ENCODE assay signal across 2 cellular contexts in the genomic region with DNA sequence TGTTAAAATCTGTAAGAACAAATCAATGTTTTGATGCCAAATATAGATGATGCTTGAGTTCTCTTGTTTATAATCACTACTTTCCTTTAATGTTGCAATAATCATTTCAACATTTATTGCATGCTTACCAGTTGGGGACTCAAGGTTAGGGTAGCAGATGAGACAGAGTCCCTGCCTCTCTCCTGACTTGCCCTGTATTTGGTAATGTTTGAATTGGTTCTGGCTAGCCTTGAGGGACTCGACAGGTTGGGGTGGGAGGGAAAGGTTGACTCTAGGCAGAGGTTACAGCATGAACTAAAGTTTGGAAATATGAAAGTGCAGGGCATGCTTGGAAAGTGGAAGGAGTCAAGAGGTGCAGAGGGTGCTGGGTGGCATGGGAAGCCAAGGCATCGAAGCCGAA.
TF ChIP-seq lines count a peak whose summit lies in the region.

No MANE protein-coding gene starts in this region.

TF ChIP-seq in HCT116, 20 proteins besides CTCF, POLR2A, EP300 and RAD21:
- TF ChIP-seq POLR2AphosphoS5 (IDR thresholded peaks at IDR 0.05; ENCODE audit: low read depth, low read length) (no peak), ELF1 (IDR thresholded peaks at IDR 0.05; ENCODE audit: borderline replicate concordance, low read depth) (no peak), SIN3A (IDR thresholded peaks at IDR 0.05; ENCODE audit: low read depth) (no peak), TCF7L2 (IDR thresholded peaks at IDR 0.05; ENCODE audit: borderline replicate concordance, extremely low read depth, insufficient read depth, insufficient read length) (no peak), CEBPB (IDR thresholded peaks at IDR 0.05; ENCODE audit: low read depth) (no peak), EZH2 (IDR thresholded peaks at IDR 0.05) (no peak), EZH2phosphoT487 (IDR thresholded peaks at IDR 0.05; ENCODE audit: borderline replicate concordance) (no peak), JUND (IDR thresholded peaks at IDR 0.05) (no peak), ZNF274 (IDR thresholded peaks at IDR 0.05; ENCODE audit: low read depth, low read length) (no peak), SRF (IDR thresholded peaks at IDR 0.05; ENCODE audit: low read depth) (no peak)
- TF ChIP-seq, protein P1, sequence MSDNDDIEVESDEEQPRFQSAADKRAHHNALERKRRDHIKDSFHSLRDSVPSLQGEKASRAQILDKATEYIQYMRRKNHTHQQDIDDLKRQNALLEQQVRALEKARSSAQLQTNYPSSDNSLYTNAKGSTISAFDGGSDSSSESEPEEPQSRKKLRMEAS (IDR thresholded peaks at IDR 0.05), result no peak
- TF ChIP-seq, protein P2, sequence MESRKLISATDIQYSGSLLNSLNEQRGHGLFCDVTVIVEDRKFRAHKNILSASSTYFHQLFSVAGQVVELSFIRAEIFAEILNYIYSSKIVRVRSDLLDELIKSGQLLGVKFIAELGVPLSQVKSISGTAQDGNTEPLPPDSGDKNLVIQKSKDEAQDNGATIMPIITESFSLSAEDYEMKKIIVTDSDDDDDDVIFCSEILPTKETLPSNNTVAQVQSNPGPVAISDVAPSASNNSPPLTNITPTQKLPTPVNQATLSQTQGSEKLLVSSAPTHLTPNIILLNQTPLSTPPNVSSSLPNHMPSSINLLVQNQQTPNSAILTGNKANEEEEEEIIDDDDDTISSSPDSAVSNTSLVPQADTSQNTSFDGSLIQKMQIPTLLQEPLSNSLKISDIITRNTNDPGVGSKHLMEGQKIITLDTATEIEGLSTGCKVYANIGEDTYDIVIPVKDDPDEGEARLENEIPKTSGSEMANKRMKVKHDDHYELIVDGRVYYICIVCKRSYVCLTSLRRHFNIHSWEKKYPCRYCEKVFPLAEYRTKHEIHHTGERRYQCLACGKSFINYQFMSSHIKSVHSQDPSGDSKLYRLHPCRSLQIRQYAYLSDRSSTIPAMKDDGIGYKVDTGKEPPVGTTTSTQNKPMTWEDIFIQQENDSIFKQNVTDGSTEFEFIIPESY (IDR thresholded peaks at IDR 0.05; ENCODE audit: extremely low read depth, insufficient replicate concordance, low read length), result no peak

TF ChIP-seq in GM12878, 131 proteins besides CTCF, POLR2A, EP300 and RAD21:
- no peak for TF ChIP-seq SRF (IDR thresholded peaks at IDR 0.05; ENCODE audit: low read depth in 2 of 2, low read length in 2 of 2)
- no peak for TF ChIP-seq POU2F2 (IDR thresholded peaks at IDR 0.05; ENCODE audit: borderline replicate concordance, low read depth, low read length)
- TF ChIP-seq ZSCAN29 (IDR thresholded peaks at IDR 0.05), result no peak
- TF ChIP-seq ESRRA (IDR thresholded peaks at IDR 0.05; ENCODE audit: low read length), result no peak
- TF ChIP-seq ZBED1 (IDR thresholded peaks at IDR 0.05; ENCODE audit: borderline replicate concordance), result no peak
- TF ChIP-seq GATAD2B (conservative IDR thresholded peaks at IDR 0.05; ENCODE audit: low read depth), result no peak
- no peak for TF ChIP-seq SMARCA5 (IDR thresholded peaks at IDR 0.05)
- TF ChIP-seq, protein P2 (IDR thresholded peaks at IDR 0.05), result no peak
- TF ChIP-seq SMAD1 (IDR thresholded peaks at IDR 0.05; ENCODE audit: low read depth, partially characterized antibody), result no peak
- TF ChIP-seq, protein P3, sequence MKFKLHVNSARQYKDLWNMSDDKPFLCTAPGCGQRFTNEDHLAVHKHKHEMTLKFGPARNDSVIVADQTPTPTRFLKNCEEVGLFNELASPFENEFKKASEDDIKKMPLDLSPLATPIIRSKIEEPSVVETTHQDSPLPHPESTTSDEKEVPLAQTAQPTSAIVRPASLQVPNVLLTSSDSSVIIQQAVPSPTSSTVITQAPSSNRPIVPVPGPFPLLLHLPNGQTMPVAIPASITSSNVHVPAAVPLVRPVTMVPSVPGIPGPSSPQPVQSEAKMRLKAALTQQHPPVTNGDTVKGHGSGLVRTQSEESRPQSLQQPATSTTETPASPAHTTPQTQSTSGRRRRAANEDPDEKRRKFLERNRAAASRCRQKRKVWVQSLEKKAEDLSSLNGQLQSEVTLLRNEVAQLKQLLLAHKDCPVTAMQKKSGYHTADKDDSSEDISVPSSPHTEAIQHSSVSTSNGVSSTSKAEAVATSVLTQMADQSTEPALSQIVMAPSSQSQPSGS (IDR thresholded peaks at IDR 0.05; ENCODE audit: low read length), result no peak
- TF ChIP-seq, protein P4, sequence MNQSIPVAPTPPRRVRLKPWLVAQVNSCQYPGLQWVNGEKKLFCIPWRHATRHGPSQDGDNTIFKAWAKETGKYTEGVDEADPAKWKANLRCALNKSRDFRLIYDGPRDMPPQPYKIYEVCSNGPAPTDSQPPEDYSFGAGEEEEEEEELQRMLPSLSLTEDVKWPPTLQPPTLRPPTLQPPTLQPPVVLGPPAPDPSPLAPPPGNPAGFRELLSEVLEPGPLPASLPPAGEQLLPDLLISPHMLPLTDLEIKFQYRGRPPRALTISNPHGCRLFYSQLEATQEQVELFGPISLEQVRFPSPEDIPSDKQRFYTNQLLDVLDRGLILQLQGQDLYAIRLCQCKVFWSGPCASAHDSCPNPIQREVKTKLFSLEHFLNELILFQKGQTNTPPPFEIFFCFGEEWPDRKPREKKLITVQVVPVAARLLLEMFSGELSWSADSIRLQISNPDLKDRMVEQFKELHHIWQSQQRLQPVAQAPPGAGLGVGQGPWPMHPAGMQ (IDR thresholded peaks at IDR 0.05; ENCODE audit: borderline replicate concordance), result no peak
- TF ChIP-seq JUND (IDR thresholded peaks at IDR 0.05; ENCODE audit: low read depth, low read length), result no peak
- no peak for TF ChIP-seq SMC3 (IDR thresholded peaks at IDR 0.05; ENCODE audit: borderline replicate concordance, low read length)
- TF ChIP-seq SPI1 (IDR thresholded peaks at IDR 0.05; ENCODE audit: borderline replicate concordance, insufficient read depth, low read depth, low read length), result no peak
- no peak for TF ChIP-seq BCL11A (IDR thresholded peaks at IDR 0.05; ENCODE audit: low read depth, low read length)
- no peak for TF ChIP-seq RCOR1 (conservative IDR thresholded peaks at IDR 0.05; ENCODE audit: low read depth, low read length)
